In genomic region chr4:118968006-118968405, GRCh38 we compare ENCODE assay signal across 8 cellular contexts.
DNase-seq lines count a peak whose midpoint lies in the region; ATAC-seq, FAIRE-seq and TF ChIP-seq lines count a peak whose summit lies in the region.

No MANE protein-coding gene starts in this region.

- no peaks in the 10 kb centered on the region for H3K9me1 ChIP-seq in endothelial cell of umbilical vein (replicated peaks; ENCODE audit: control insufficient read depth, extremely low read depth, insufficient read depth, low read length)

- H3K4me2 ChIP-seq in endothelial cell of umbilical vein (ENCODE audit: insufficient read depth, low read length), result no peak overlapping the region

- intact Hi-C loops in endothelial cell of umbilical vein (cut with micrococcal nuclease), result loop anchor here (2.0 to 5.0 kb wide), 2 partner anchors 131 to 303 kb away; partner anchors contain the start of gene SEC24D

- H3K4me1 ChIP-seq in endothelial cell of umbilical vein (ENCODE audit: control insufficient read depth, extremely low read depth, insufficient read depth, low read length), result no peaks in the 10 kb centered on the region
- H3K4me1 ChIP-seq in mucosa of stomach (ENCODE audit: control insufficient read depth, insufficient read depth, low read length), result peaks cover 22% of the 10 kb centered on the region

- H2AFZ ChIP-seq in endothelial cell of umbilical vein (ENCODE audit: low read depth, low read length), result peak overlapping the region; percentile 29

- CTCF ChIA-PET in endothelial cell of umbilical vein (lab: Charles Lee), result interaction anchor here (0.9 to 7.3 kb wide), 8 partner anchors 23 to 544 kb away, joined by 3 to 79 read pairs (median 5); partner anchors contain the start of gene SEC24D

- BruUV-seq in endothelial cell of umbilical vein (replicated peaks; lab: Mats Ljungman, UMichigan), result no TSS peak

- peak; percentile 100 for ATAC-seq in GM18907 (IDR thresholded peaks at IDR 0.05; ENCODE audit: unreplicated experiment)
- ATAC-seq in HG03060 (IDR thresholded peaks at IDR 0.05; ENCODE audit: low read depth, unreplicated experiment), result peak; percentile 99

- H3K27me3 ChIP-seq in endothelial cell of umbilical vein (ENCODE audit: control insufficient read depth in 2 of 2, insufficient read depth in 2 of 2, low read length in 2 of 2) (no peaks in the 10 kb centered on the region), mucosa of stomach (ENCODE audit: control insufficient read depth, insufficient read depth, low read length) (no peaks in the 10 kb centered on the region)

- H3K4me3 ChIP-seq in endothelial cell of umbilical vein (replicated peaks in 1 of 3; ENCODE audit: insufficient read depth in 1 of 3, low read depth in 1 of 3, low read length in 3 of 3) (no peak overlapping the region), mucosa of stomach (ENCODE audit: low read length) (no peak overlapping the region)

- POLR2A ChIA-PET in endothelial cell of umbilical vein (lab: Charles Lee), result no interaction called here

- no peak for TF ChIP-seq CTCF in endothelial cell of umbilical vein (IDR thresholded peaks at IDR 0.05; ENCODE audit: extremely low read depth in 1 of 2, insufficient read depth in 1 of 2, low read depth in 1 of 2, low read length in 2 of 2)

- TF ChIP-seq POLR2A in endothelial cell of umbilical vein (IDR thresholded peaks at IDR 0.05; ENCODE audit: low read depth, low read length), result no peak

- no peak overlapping the region for H3K27ac ChIP-seq in endothelial cell of umbilical vein (ENCODE audit: insufficient read depth, low read depth, low read length)

- H4K20me1 ChIP-seq in endothelial cell of umbilical vein (replicated peaks; ENCODE audit: control insufficient read depth, extremely low read depth, insufficient read depth, low read length), result no peaks in the 10 kb centered on the region

- peak; percentile 63 for DNase-seq in AG08395 (ENCODE audit: low spot score)
- DNase-seq in RCC 7860 (ENCODE audit: low spot score), result peak; percentile 57
- peak; percentile 38 for DNase-seq in endothelial cell of umbilical vein (ENCODE audit: low read depth, low spot score)
- DNase-seq in middle frontal gyrus (ENCODE audit: extremely low spot score, low spot score), result no peak
- no peak for DNase-seq in NCI-H1105 treated with DMSO at 0.1 percent for 48 hours (lab: John Stamatoyannopoulos, UW)

- no peak overlapping the region for H3K9ac ChIP-seq in endothelial cell of umbilical vein (replicated peaks; ENCODE audit: extremely low read depth, insufficient read depth, low read length)
- peak overlapping the region; percentile 51 for H3K9ac ChIP-seq in mucosa of stomach (ENCODE audit: low read length)

- H3K9me3 ChIP-seq in endothelial cell of umbilical vein (replicated peaks; ENCODE audit: control insufficient read depth, insufficient read depth, low read length) (no peaks in the 10 kb centered on the region), mucosa of stomach (ENCODE audit: control insufficient read depth, low read length) (no peaks in the 10 kb centered on the region)

- H3K79me2 ChIP-seq in endothelial cell of umbilical vein (ENCODE audit: control insufficient read depth, insufficient read depth, low read length), result no peaks in the 10 kb centered on the region

- dilution Hi-C loops in endothelial cell of umbilical vein (cut with MboI; ENCODE audit: extremely low pct_ligation_motif_present, low sequenced_read_pairs), result no loop called here

- H3K36me3 ChIP-seq in endothelial cell of umbilical vein (ENCODE audit: control insufficient read depth in 2 of 2, extremely low read depth in 1 of 2, insufficient read depth in 2 of 2, low read length in 2 of 2) (no peaks in the 10 kb centered on the region), mucosa of stomach (ENCODE audit: control insufficient read depth, insufficient read depth, low read length) (no peaks in the 10 kb centered on the region)

- FAIRE-seq in RCC 7860 (lab: Jason Lieb, UNC) (peak; percentile 58), endothelial cell of umbilical vein (lab: Jason Lieb, UNC) (peak; percentile 55)

TF ChIP-seq in endothelial cell of umbilical vein, 7 proteins besides CTCF, POLR2A, EP300 and RAD21:
- TF ChIP-seq FOS (IDR thresholded peaks at IDR 0.05; ENCODE audit: borderline replicate concordance, insufficient read depth, low read length), result no peak
- TF ChIP-seq, protein P1, sequence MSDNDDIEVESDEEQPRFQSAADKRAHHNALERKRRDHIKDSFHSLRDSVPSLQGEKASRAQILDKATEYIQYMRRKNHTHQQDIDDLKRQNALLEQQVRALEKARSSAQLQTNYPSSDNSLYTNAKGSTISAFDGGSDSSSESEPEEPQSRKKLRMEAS (IDR thresholded peaks at IDR 0.05; ENCODE audit: insufficient read depth, insufficient read length), result no peak

Comparison
In these comparisons a context has a peak if more than half of its experiments do, and no peak if none do; other contexts are left out.
1. DNase-seq: peak in AG08395 (single experiment), RCC 7860 (single experiment) and endothelial cell of umbilical vein (single experiment); none in middle frontal gyrus (single experiment) and NCI-H1105 treated with DMSO at 0.1 percent for 48 hours (single experiment).